In genomic region chr3:175735866-175736265, GRCh38 we compare ENCODE assay signal across 16 cellular contexts.
DNase-seq lines count a peak whose midpoint lies in the region; ATAC-seq and TF ChIP-seq lines count a peak whose summit lies in the region.
"Had no signal": no experiment of that assay in that cellular context is flagged by ENCODE, and none has a peak within 500 bp of the region (broad histone marks: within the 10 kb centered on the region; RNA-seq: fewer than 3 reads in every experiment).

No MANE protein-coding gene starts in this region.

- H3K4me1 Mint-ChIP-seq in activated T-cell treated with anti-CD3 and anti-CD28 coated beads, Interleukin-2, amount 50 U/mL, for 4 hours (ENCODE audit: low read depth) = no peaks in the 10 kb centered on the region

- H3K27ac ChIP-seq in VCaP = peak overlapping the region; percentile 40
- H3K27ac ChIP-seq: A549, C4-2B, HL-60 had no signal

- no peak overlapping the region for H3K4me3 Mint-ChIP-seq in activated T-cell treated with anti-CD3 and anti-CD28 coated beads, Interleukin-2, amount 50 U/mL, for 4 hours
- H3K4me3 Mint-ChIP-seq: CD4-positive, alpha-beta T cell; GM23338 had no signal

- no peaks in the 10 kb centered on the region for H3K36me3 Mint-ChIP-seq in activated T-cell treated with anti-CD3 and anti-CD28 coated beads, Interleukin-2, amount 50 U/mL, for 4 hours (ENCODE audit: insufficient read depth)

- no peak for TF ChIP-seq CTCF in VCaP (conservative IDR thresholded peaks at IDR 0.05)

- peaks cover 9% of the 10 kb centered on the region for H3K9me3 Mint-ChIP-seq in activated T-cell treated with anti-CD3 and anti-CD28 coated beads, Interleukin-2, amount 50 U/mL, for 4 hours

- ATAC-seq in activated T-cell treated with anti-CD3 and anti-CD28 coated beads, Interleukin-2, amount 50 U/mL, for 4 hours = no peak
- ATAC-seq: A549, GM23338 had no signal

- peak; percentile 78 for DNase-seq in DMS53 (lab: John Stamatoyannopoulos, UW)
- peak; percentile 43 for DNase-seq in NCI-H2029 (lab: John Stamatoyannopoulos, UW)
- DNase-seq in activated T-cell treated with anti-CD3 and anti-CD28 coated beads, Interleukin-2, amount 50 U/mL, for 4 hours = no peak
- DNase-seq in NCI-H1092 treated with DMSO at 0.1 percent for 48 hours (lab: John Stamatoyannopoulos, UW) = no peak
- no peak for DNase-seq in mucosa of gallbladder (ENCODE audit: low spot score)
- DNase-seq: AML-193; Caco-2; CD4-positive, alpha-beta T cell; DMS79; GDM1; HCEC 1CT had no signal

- no peaks in the 10 kb centered on the region for H3K27me3 Mint-ChIP-seq in activated T-cell treated with anti-CD3 and anti-CD28 coated beads, Interleukin-2, amount 50 U/mL, for 4 hours (ENCODE audit: low read depth)
- H3K27me3 Mint-ChIP-seq: CD4-positive, alpha-beta T cell had no signal

Comparison
In these comparisons a context has a peak if more than half of its experiments do, and no peak if none do; other contexts are left out.
1. DNase-seq: peak in DMS53 (single experiment) and NCI-H2029 (single experiment); none in activated T-cell treated with anti-CD3 and anti-CD28 coated beads, Interleukin-2, amount 50 U/mL, for 4 hours (single experiment), NCI-H1092 treated with DMSO at 0.1 percent for 48 hours (single experiment) and mucosa of gallbladder (single experiment).